ENCODE assay signal across 16 cellular contexts in genomic region chr10:43846968-43847367, GRCh38.
DNase-seq lines count a peak whose midpoint lies in the region; ATAC-seq and TF ChIP-seq lines count a peak whose summit lies in the region.
"Had no signal": no experiment of that assay in that cellular context is flagged by ENCODE, and none has a peak within 500 bp of the region (broad histone marks: within the 10 kb centered on the region; RNA-seq: fewer than 3 reads in every experiment).

No MANE protein-coding gene starts in this region.

- intact Hi-C loops in natural killer cell (cut with micrococcal nuclease), result no loop called here
- intact Hi-C loops in esophagus squamous epithelium (cut with DNase I), result no loop called here
- intact Hi-C loops in naive thymus-derived CD4-positive, alpha-beta T cell (cut with micrococcal nuclease), result loop anchor here in 1 of 2 donors (1.0 kb wide), 2 partner anchors 31 to 157 kb away; no protein-coding TSS in a partner anchor
- intact Hi-C loops in breast epithelium (cut with DNase I; ENCODE audit: low total_unique reads), result no loop called here

- H3K4me3 ChIP-seq in esophagus squamous epithelium (no peak overlapping the region), breast epithelium (no peak overlapping the region)
- no peak overlapping the region for H3K4me3 ChIP-seq in naive thymus-derived CD4-positive, alpha-beta T cell (ENCODE audit: low read length)
- H3K4me3 ChIP-seq: cardiac muscle cell, left lung, neural progenitor cell, Peyer's patch, SJSA1 had no signal

- TF ChIP-seq POLR2A in esophagus squamous epithelium (IDR thresholded peaks at IDR 0.05) (no peak), breast epithelium (IDR thresholded peaks at IDR 0.05) (no peak)

- H3K27ac ChIP-seq in esophagus squamous epithelium (peak overlapping the region in 3 of 4 donors; percentile 19 to 68 (median 50)), breast epithelium (peak overlapping the region in 1 of 2 donors; percentile 34)
- no peak overlapping the region for H3K27ac ChIP-seq in naive thymus-derived CD4-positive, alpha-beta T cell (ENCODE audit: low read depth, low read length)
- H3K27ac ChIP-seq: cardiac muscle cell, neural progenitor cell, SJSA1 had no signal

- TF ChIP-seq CTCF in natural killer cell (IDR thresholded peaks at IDR 0.05) (no peak), esophagus squamous epithelium (IDR thresholded peaks at IDR 0.05) (no peak), breast epithelium (IDR thresholded peaks at IDR 0.05) (no peak)

- no peaks in the 10 kb centered on the region for H3K36me3 ChIP-seq in esophagus squamous epithelium
- H3K36me3 ChIP-seq in naive thymus-derived CD4-positive, alpha-beta T cell (ENCODE audit: control insufficient read depth in 2 of 3, insufficient read depth in 3 of 3, low read length in 3 of 3), result no peaks in the 10 kb centered on the region
- H3K36me3 ChIP-seq in breast epithelium, result no peaks in the 10 kb centered on the region
- H3K36me3 ChIP-seq: BLaER1 treated with 17β-estradiol and CSF1 and Interleukin-3, amounts not matched to agents 10 nM and 100 nM; cardiac muscle cell; left lung; neural progenitor cell; Peyer's patch; SJSA1 had no signal

- H3K4me1 ChIP-seq in esophagus squamous epithelium (peaks cover 0 to 34% (median 12%) of the 10 kb centered on the region in 3 donors), breast epithelium (no peaks in the 10 kb centered on the region)
- peaks cover 9 to 12% of the 10 kb centered on the region in 2 donors for H3K4me1 ChIP-seq in naive thymus-derived CD4-positive, alpha-beta T cell (ENCODE audit: control insufficient read depth in 2 of 2, insufficient read depth in 2 of 2, low read length in 2 of 2)

- CTCF ChIA-PET in naive thymus-derived CD4-positive, alpha-beta T cell (lab: Charles Lee), result no interaction called here

- peak overlapping the region; percentile 53 for H3K4me3 Mint-ChIP-seq in natural killer cell
- H3K4me3 Mint-ChIP-seq in natural killer cell treated with Interleukin-12 subunit alpha and Interleukin-12 subunit beta and Interleukin-15 and Interleukin-18, amount 100 ng/mL, for 72 hours, result no peak overlapping the region
- H3K4me3 Mint-ChIP-seq in naive thymus-derived CD4-positive, alpha-beta T cell, result peak overlapping the region in 5 of 10 donors; percentile 59 to 88 (median 85)
- H3K4me3 Mint-ChIP-seq: neural progenitor cell had no signal

- no peaks in the 10 kb centered on the region for H3K9me3 Mint-ChIP-seq in natural killer cell
- H3K9me3 Mint-ChIP-seq in natural killer cell treated with Interleukin-12 subunit alpha and Interleukin-12 subunit beta and Interleukin-15 and Interleukin-18, amount 100 ng/mL, for 72 hours, result no peaks in the 10 kb centered on the region
- H3K9me3 Mint-ChIP-seq in naive thymus-derived CD4-positive, alpha-beta T cell, result peaks cover 0 to 6% (median 0%) of the 10 kb centered on the region in 11 donors

- no peaks in the 10 kb centered on the region for H3K9me3 ChIP-seq in esophagus squamous epithelium
- no peaks in the 10 kb centered on the region for H3K9me3 ChIP-seq in naive thymus-derived CD4-positive, alpha-beta T cell (ENCODE audit: control insufficient read depth in 2 of 3, low read length in 3 of 3)
- no peaks in the 10 kb centered on the region for H3K9me3 ChIP-seq in breast epithelium
- H3K9me3 ChIP-seq: BLaER1 treated with 17β-estradiol and CSF1 and Interleukin-3, amounts not matched to agents 10 nM and 100 nM; left lung; Peyer's patch; SJSA1 had no signal

- H3K27ac Mint-ChIP-seq in natural killer cell, result peak overlapping the region in 1 of 2 donors; percentile 49
- H3K27ac Mint-ChIP-seq in natural killer cell treated with Interleukin-12 subunit alpha and Interleukin-12 subunit beta and Interleukin-15 and Interleukin-18, amount 100 ng/mL, for 72 hours, result no peak overlapping the region
- H3K27ac Mint-ChIP-seq in naive thymus-derived CD4-positive, alpha-beta T cell, result peak overlapping the region in 7 of 9 donors; percentile 25 to 86 (median 68)
- H3K27ac Mint-ChIP-seq: neural progenitor cell had no signal

- H3K27me3 ChIP-seq in esophagus squamous epithelium, result no peaks in the 10 kb centered on the region
- no peaks in the 10 kb centered on the region for H3K27me3 ChIP-seq in naive thymus-derived CD4-positive, alpha-beta T cell (ENCODE audit: control insufficient read depth in 2 of 2, insufficient read depth in 2 of 2, low read length in 2 of 2)
- no peaks in the 10 kb centered on the region for H3K27me3 ChIP-seq in breast epithelium
- H3K27me3 ChIP-seq: BLaER1 treated with 17β-estradiol and CSF1 and Interleukin-3, amounts not matched to agents 10 nM and 100 nM; cardiac muscle cell; left lung; neural progenitor cell; Peyer's patch; SJSA1 had no signal

- no peak for ATAC-seq in natural killer cell
- ATAC-seq in natural killer cell treated with Interleukin-12 subunit alpha and Interleukin-12 subunit beta and Interleukin-15 and Interleukin-18, amount 100 ng/mL, for 72 hours, result no peak
- ATAC-seq in naive thymus-derived CD4-positive, alpha-beta T cell, result no peak
- no peak for ATAC-seq in HG03460 (IDR thresholded peaks at IDR 0.05; ENCODE audit: unreplicated experiment)
- ATAC-seq in HG03045 (IDR thresholded peaks at IDR 0.05; ENCODE audit: unreplicated experiment), result no peak

- H3K27me3 Mint-ChIP-seq in natural killer cell (ENCODE audit: low read depth in 2 of 2), result no peaks in the 10 kb centered on the region
- peaks cover 3 to 5% of the 10 kb centered on the region in 2 donors for H3K27me3 Mint-ChIP-seq in natural killer cell treated with Interleukin-12 subunit alpha and Interleukin-12 subunit beta and Interleukin-15 and Interleukin-18, amount 100 ng/mL, for 72 hours
- H3K27me3 Mint-ChIP-seq in naive thymus-derived CD4-positive, alpha-beta T cell, result peaks cover 0 to 4% (median 0%) of the 10 kb centered on the region in 5 donors

- POLR2A ChIA-PET in naive thymus-derived CD4-positive, alpha-beta T cell (lab: Charles Lee), result no interaction called here

- H3K36me3 Mint-ChIP-seq in natural killer cell, result no peaks in the 10 kb centered on the region
- no peaks in the 10 kb centered on the region for H3K36me3 Mint-ChIP-seq in natural killer cell treated with Interleukin-12 subunit alpha and Interleukin-12 subunit beta and Interleukin-15 and Interleukin-18, amount 100 ng/mL, for 72 hours
- H3K36me3 Mint-ChIP-seq in naive thymus-derived CD4-positive, alpha-beta T cell, result no peaks in the 10 kb centered on the region
- H3K36me3 Mint-ChIP-seq: neural progenitor cell had no signal

- 48 to 67% methylated on average over 3 to 4 of the region's 4 CpGs for WGBS in esophagus squamous epithelium, 2 donors

- DNase-seq in natural killer cell (no peak), esophagus squamous epithelium (lab: John Stamatoyannopoulos, UW) (no peak), breast epithelium (ENCODE audit: low spot score in 2 of 2) (no peak)
- no peak for DNase-seq in natural killer cell treated with Interleukin-12 subunit alpha and Interleukin-12 subunit beta and Interleukin-15 and Interleukin-18, amount 100 ng/mL, for 72 hours (ENCODE audit: low spot score)
- DNase-seq in naive thymus-derived CD4-positive, alpha-beta T cell, result no peak
- DNase-seq: activated CD4-positive, alpha-beta T cell treated with anti-CD3 and anti-CD28 coated beads for 1 hour; NCI-H1694; NCI-H526 treated with DMSO at 0.1 percent for 48 hours had no signal

- H3K4me1 Mint-ChIP-seq in natural killer cell, result peaks cover 20 to 35% of the 10 kb centered on the region in 2 donors
- peaks cover 7 to 15% of the 10 kb centered on the region in 2 donors for H3K4me1 Mint-ChIP-seq in natural killer cell treated with Interleukin-12 subunit alpha and Interleukin-12 subunit beta and Interleukin-15 and Interleukin-18, amount 100 ng/mL, for 72 hours (ENCODE audit: low read depth in 2 of 2)
- peaks cover 15 to 44% (median 34%) of the 10 kb centered on the region in 7 donors for H3K4me1 Mint-ChIP-seq in naive thymus-derived CD4-positive, alpha-beta T cell

Comparison
In these comparisons a context has a peak if more than half of its experiments do, and no peak if none do; other contexts are left out.
1. H3K27ac Mint-ChIP-seq: peak in naive thymus-derived CD4-positive, alpha-beta T cell (7 of 9); none in natural killer cell treated with Interleukin-12 subunit alpha and Interleukin-12 subunit beta and Interleukin-15 and Interleukin-18, amount 100 ng/mL, for 72 hours (0 of 2).